ENCODE assay signal across 13 cellular contexts in the genomic region with DNA sequence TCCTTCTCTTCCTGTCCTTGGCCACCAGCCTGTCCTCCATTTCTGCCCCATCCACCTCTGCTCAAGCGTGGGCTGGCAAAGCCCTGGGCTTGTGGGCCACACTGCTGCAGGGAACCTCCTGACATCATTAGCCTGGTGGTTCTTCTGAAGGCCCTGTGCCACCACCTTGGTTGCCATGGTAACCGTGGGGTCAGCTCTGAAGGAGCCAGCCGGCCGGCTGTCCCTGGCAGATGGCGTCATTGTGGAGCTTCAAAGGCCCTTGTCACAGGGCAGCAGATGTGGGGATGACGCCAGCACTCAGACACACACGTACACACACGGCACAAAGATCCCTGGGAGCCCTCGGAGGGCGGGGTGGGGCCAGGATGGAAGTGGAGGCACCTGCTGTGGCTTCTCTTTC. TPM values are rescaled to one million over a fixed set of nuclear protein-coding genes. Genes with fewer than 3 reads are reported as not detected.
DNase-seq lines count a peak whose midpoint lies in the region; ATAC-seq and TF ChIP-seq lines count a peak whose summit lies in the region.
"Had no signal": no experiment of that assay in that cellular context is flagged by ENCODE, and none has a peak within 500 bp of the region (broad histone marks: within the 10 kb centered on the region; RNA-seq: fewer than 3 reads in every experiment).

No MANE protein-coding gene starts in this region.

- H3K36me3 ChIP-seq in GM23338 (ENCODE audit: insufficient read depth) = peaks cover 5% of the 10 kb centered on the region
- no peaks in the 10 kb centered on the region for H3K36me3 ChIP-seq in colonic mucosa
- H3K36me3 ChIP-seq: ovary had no signal

- intact Hi-C loops in colonic mucosa (cut with DNase I) = loop anchor here (10.0 kb wide), 1 partner anchor 475 kb away; no protein-coding TSS in a partner anchor

- H3K79me2 ChIP-seq in GM23338 (replicated peaks; ENCODE audit: insufficient read depth) = no peaks in the 10 kb centered on the region

- no peaks in the 10 kb centered on the region for H3K9me2 ChIP-seq in GM23338 (ENCODE audit: insufficient read depth)

- peak; percentile 33 for DNase-seq in GM23338 (ENCODE audit: low spot score)
- peak; percentile 2 to 78 for DNase-seq in NCI-H446 (lab: John Stamatoyannopoulos, UW)
- peak; percentile 89 for DNase-seq in cerebellar cortex (ENCODE audit: low spot score)
- DNase-seq in neural crest cell (ENCODE audit: low read depth, low spot score) = peak; percentile 39
- no peak for DNase-seq in colonic mucosa
- DNase-seq in activated CD4-positive, CD25-positive, alpha-beta regulatory T cell (lab: John Stamatoyannopoulos, UW) = no peak
- DNase-seq: activated B cell treated with CpG ODN at 0.5 μM for 24 hours, transverse colon had no signal

- H3K27ac ChIP-seq in GM23338 (ENCODE audit: low read depth) (0 out of 2 replicates have a peak overlapping the region, but pooled peaks have one; percentile 32), colonic mucosa (no peak overlapping the region)
- H3K27ac ChIP-seq: C4-2B, ovary, transverse colon had no signal

- H3K4me1 ChIP-seq in GM23338 (ENCODE audit: insufficient read depth) = peaks cover 8% of the 10 kb centered on the region; the same call in 1 of the 2 replicates
- no peaks in the 10 kb centered on the region for H3K4me1 ChIP-seq in colonic mucosa
- H3K4me1 ChIP-seq: transverse colon had no signal

- H3K4me3 ChIP-seq in GM23338 (no peak overlapping the region), colonic mucosa (no peak overlapping the region)
- H3K4me3 ChIP-seq: ovary, transverse colon had no signal

- no peaks in the 10 kb centered on the region for H3K9me3 Mint-ChIP-seq in GM23338
- no peaks in the 10 kb centered on the region for H3K9me3 Mint-ChIP-seq in neural crest cell
- H3K9me3 Mint-ChIP-seq: activated B cell treated with CpG ODN at 0.5 μM for 24 hours; activated T-cell treated with anti-CD3 and anti-CD28 coated beads, Interleukin-2, amount 50 U/mL, for 72 hours had no signal

- H3K36me3 Mint-ChIP-seq in GM23338 (ENCODE audit: low read depth) (peaks cover 57% of the 10 kb centered on the region), neural crest cell (ENCODE audit: low read depth) (peaks cover 7% of the 10 kb centered on the region)

- no peak overlapping the region for H3K9ac ChIP-seq in colonic mucosa (ENCODE audit: low read depth in 2 of 2, low read length in 2 of 2)

- H3K27me3 ChIP-seq in GM23338 (ENCODE audit: insufficient read depth) = no peaks in the 10 kb centered on the region
- no peaks in the 10 kb centered on the region for H3K27me3 ChIP-seq in colonic mucosa
- H3K27me3 ChIP-seq: ovary, transverse colon had no signal

- no peak for ATAC-seq in GM23338
- ATAC-seq in GM19351 (IDR thresholded peaks at IDR 0.05; ENCODE audit: unreplicated experiment) = no peak
- no peak for ATAC-seq in HG03432 (IDR thresholded peaks at IDR 0.05; ENCODE audit: unreplicated experiment)

- TF ChIP-seq CTCF in GM23338 (conservative IDR thresholded peaks at IDR 0.05; ENCODE audit: low read depth in 2 of 2) = no peak
- TF ChIP-seq CTCF in neural crest cell (conservative IDR thresholded peaks at IDR 0.05) = no peak
- no peak for TF ChIP-seq CTCF in colonic mucosa (IDR thresholded peaks at IDR 0.05)

- no peak overlapping the region for H2AFZ ChIP-seq in GM23338

- no peaks in the 10 kb centered on the region for H3F3A ChIP-seq in GM23338 (replicated peaks; ENCODE audit: low read depth)

- peaks cover 15% of the 10 kb centered on the region for H4K20me1 ChIP-seq in GM23338 (replicated peaks; ENCODE audit: insufficient read depth)

- H3K9me3 ChIP-seq in colonic mucosa = no peaks in the 10 kb centered on the region
- H3K9me3 ChIP-seq: ovary, transverse colon had no signal

- no peak overlapping the region for H3K4me3 Mint-ChIP-seq in GM23338
- H3K4me3 Mint-ChIP-seq in neural crest cell = no peak overlapping the region
- H3K4me3 Mint-ChIP-seq: activated B cell treated with CpG ODN at 0.5 μM for 24 hours; activated T-cell treated with anti-CD3 and anti-CD28 coated beads, Interleukin-2, amount 50 U/mL, for 72 hours had no signal

- no peak overlapping the region for H3K4me2 ChIP-seq in GM23338

- H3K4me1 Mint-ChIP-seq in GM23338 (peaks cover 14% of the 10 kb centered on the region), neural crest cell (peaks cover 6% of the 10 kb centered on the region)
- H3K4me1 Mint-ChIP-seq: activated B cell treated with CpG ODN at 0.5 μM for 24 hours had no signal

- peaks cover 6% of the 10 kb centered on the region for H3K27me3 Mint-ChIP-seq in GM23338 (ENCODE audit: insufficient read depth, low read depth, poor library complexity)
- H3K27me3 Mint-ChIP-seq in neural crest cell (ENCODE audit: low read depth) = no peaks in the 10 kb centered on the region
- H3K27me3 Mint-ChIP-seq: activated B cell treated with CpG ODN at 0.5 μM for 24 hours had no signal

- H3K27ac Mint-ChIP-seq in GM23338 = no peak overlapping the region
- H3K27ac Mint-ChIP-seq in neural crest cell (ENCODE audit: unreplicated experiment) = peak overlapping the region; percentile 97
- H3K27ac Mint-ChIP-seq: activated B cell treated with CpG ODN at 0.5 μM for 24 hours; activated T-cell treated with anti-CD3 and anti-CD28 coated beads, Interleukin-2, amount 50 U/mL, for 72 hours had no signal

TF ChIP-seq in GM23338, 12 proteins besides CTCF, POLR2A, EP300 and RAD21 (continues in another document):
- no peak for TF ChIP-seq JUNB (IDR thresholded peaks at IDR 0.05; ENCODE audit: unreplicated experiment)
- TF ChIP-seq, protein P1, sequence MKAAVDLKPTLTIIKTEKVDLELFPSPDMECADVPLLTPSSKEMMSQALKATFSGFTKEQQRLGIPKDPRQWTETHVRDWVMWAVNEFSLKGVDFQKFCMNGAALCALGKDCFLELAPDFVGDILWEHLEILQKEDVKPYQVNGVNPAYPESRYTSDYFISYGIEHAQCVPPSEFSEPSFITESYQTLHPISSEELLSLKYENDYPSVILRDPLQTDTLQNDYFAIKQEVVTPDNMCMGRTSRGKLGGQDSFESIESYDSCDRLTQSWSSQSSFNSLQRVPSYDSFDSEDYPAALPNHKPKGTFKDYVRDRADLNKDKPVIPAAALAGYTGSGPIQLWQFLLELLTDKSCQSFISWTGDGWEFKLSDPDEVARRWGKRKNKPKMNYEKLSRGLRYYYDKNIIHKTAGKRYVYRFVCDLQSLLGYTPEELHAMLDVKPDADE (IDR thresholded peaks at IDR 0.05) = no peak
- TF ChIP-seq, protein P2, sequence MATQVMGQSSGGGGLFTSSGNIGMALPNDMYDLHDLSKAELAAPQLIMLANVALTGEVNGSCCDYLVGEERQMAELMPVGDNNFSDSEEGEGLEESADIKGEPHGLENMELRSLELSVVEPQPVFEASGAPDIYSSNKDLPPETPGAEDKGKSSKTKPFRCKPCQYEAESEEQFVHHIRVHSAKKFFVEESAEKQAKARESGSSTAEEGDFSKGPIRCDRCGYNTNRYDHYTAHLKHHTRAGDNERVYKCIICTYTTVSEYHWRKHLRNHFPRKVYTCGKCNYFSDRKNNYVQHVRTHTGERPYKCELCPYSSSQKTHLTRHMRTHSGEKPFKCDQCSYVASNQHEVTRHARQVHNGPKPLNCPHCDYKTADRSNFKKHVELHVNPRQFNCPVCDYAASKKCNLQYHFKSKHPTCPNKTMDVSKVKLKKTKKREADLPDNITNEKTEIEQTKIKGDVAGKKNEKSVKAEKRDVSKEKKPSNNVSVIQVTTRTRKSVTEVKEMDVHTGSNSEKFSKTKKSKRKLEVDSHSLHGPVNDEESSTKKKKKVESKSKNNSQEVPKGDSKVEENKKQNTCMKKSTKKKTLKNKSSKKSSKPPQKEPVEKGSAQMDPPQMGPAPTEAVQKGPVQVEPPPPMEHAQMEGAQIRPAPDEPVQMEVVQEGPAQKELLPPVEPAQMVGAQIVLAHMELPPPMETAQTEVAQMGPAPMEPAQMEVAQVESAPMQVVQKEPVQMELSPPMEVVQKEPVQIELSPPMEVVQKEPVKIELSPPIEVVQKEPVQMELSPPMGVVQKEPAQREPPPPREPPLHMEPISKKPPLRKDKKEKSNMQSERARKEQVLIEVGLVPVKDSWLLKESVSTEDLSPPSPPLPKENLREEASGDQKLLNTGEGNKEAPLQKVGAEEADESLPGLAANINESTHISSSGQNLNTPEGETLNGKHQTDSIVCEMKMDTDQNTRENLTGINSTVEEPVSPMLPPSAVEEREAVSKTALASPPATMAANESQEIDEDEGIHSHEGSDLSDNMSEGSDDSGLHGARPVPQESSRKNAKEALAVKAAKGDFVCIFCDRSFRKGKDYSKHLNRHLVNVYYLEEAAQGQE (IDR thresholded peaks at IDR 0.05; ENCODE audit: unreplicated experiment) = no peak

RNA-seq across cellular contexts. Expression of a gene that starts 19.7 kb away (rescaled TPM):
- 30.9 and 69.2 TPM in 2 replicates for total RNA-seq in GM23338 (2014; rRNA removed; shearing (Covaris generic))
- 148 and 160 TPM in 2 replicates for polyA plus RNA-seq in GM23338 (2016; fragmentation: Nextera tagmentation; extraction: Ambion mirVana)
- total RNA-seq in neural crest cell (54.6 and 57.5 TPM in 2 replicates), colonic mucosa (10 to 100 TPM; 26.6 to 50.6 TPM)

RNA-seq across cellular contexts. Expression of a gene that starts 44.0 kb away (rescaled TPM):
- 75.0 and 75.9 TPM in 2 replicates for total RNA-seq in GM23338 (2014; rRNA removed; shearing (Covaris generic))
- 217 and 250 TPM in 2 replicates for polyA plus RNA-seq in GM23338 (2016; fragmentation: Nextera tagmentation; extraction: Ambion mirVana)
- total RNA-seq in neural crest cell = 71.8 and 76.4 TPM in 2 replicates
- 100 to 1,000 TPM; 194 to 218 TPM for total RNA-seq in colonic mucosa

Comparison
In these comparisons a context has a peak if more than half of its experiments do, and no peak if none do; other contexts are left out.
1. DNase-seq: peak in GM23338 (single experiment), NCI-H446 (2 of 2), cerebellar cortex (single experiment) and neural crest cell (single experiment); none in colonic mucosa (single experiment) and activated CD4-positive, CD25-positive, alpha-beta regulatory T cell (0 of 4).